ENCODE assay signal across 8 cellular contexts in the genomic region with DNA sequence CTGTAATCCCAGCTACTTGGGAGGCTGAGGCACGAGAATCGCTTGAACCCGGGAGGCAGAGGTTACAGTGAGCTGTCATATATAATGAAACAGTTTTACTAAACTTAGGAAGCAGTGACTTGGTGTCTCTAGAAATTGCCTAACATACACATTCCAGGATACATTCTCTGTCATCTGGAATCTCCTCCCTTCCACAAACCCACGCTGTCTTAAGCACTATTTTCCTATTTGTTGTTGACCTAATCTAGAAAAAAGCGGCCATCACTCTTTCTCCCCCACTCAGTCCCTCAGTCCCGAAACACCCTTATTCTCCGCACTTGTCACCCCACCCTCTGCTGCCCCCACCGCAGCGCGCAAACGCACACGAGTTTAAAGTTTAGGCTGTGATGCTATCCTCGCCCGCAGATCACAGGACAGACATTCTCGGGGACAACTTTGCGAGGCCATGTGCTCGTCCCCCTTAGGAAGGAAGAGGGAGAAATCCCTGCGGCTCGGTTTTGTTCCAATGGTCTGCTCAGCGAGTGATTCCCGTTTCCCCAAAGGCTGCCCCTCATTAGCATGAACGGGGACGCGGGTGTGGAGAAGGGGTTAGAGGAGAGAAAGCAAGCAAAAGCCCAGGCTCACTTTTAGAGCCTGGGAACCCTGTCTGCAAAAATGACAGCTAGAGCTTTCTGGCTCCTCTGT. TPM values are rescaled to one million over a fixed set of nuclear protein-coding genes. Genes with fewer than 3 reads are reported as not detected.
DNase-seq lines count a peak whose midpoint lies in the region; FAIRE-seq and TF ChIP-seq lines count a peak whose summit lies in the region.
"Not testable (repeated sequence)": the region's sequence is repeated elsewhere in the genome, so short reads cannot be mapped to it uniquely, and the experiment has no call there.

No MANE protein-coding gene starts in this region.

- 18% methylated on average over 22 of the region's 24 CpGs for WGBS in HUES64

- not testable (repeated sequence) for H3K4me1 Mint-ChIP-seq in glutamatergic neuron (ENCODE audit: low read depth, unreplicated experiment)

- not testable (repeated sequence) for H3K79me2 ChIP-seq in ACC112 (ENCODE audit: control insufficient read depth, insufficient read depth, low read length, unreplicated experiment)

- not testable (repeated sequence) for H2AFZ ChIP-seq in ACC112 (ENCODE audit: low read length, unreplicated experiment)

- not testable (repeated sequence) for H3K27me3 ChIP-seq in ACC112 (ENCODE audit: insufficient read depth, low read length); bronchial epithelial cell (ENCODE audit: control insufficient read depth, insufficient read depth, low read length); skeletal muscle tissue (ENCODE audit: control insufficient read depth in 3 of 3, insufficient read depth in 3 of 3, low read length in 3 of 3)
- H3K27me3 ChIP-seq in HUES64 (ENCODE audit: insufficient read depth, low read length) = peaks cover 43% of the 10 kb centered on the region

- H3K36me3 Mint-ChIP-seq in glutamatergic neuron (ENCODE audit: unreplicated experiment) = not testable (repeated sequence)

- peak overlapping the region; percentile 27; the same call in 1 of the 2 replicates for H3K27ac ChIP-seq in ACC112 (ENCODE audit: low read depth, low read length)
- not testable (repeated sequence) for H3K27ac ChIP-seq in HUES64 (ENCODE audit: low read depth, low read length)
- H3K27ac ChIP-seq in skeletal muscle tissue (ENCODE audit: low read depth, low read length) = peak overlapping the region; percentile 80

- H3K27me3 Mint-ChIP-seq in glutamatergic neuron (ENCODE audit: unreplicated experiment) = peaks cover 37% of the 10 kb centered on the region

- FAIRE-seq in GM12892 (lab: Jason Lieb, UNC) = peak; percentile 5
- FAIRE-seq in bronchial epithelial cell (lab: Jason Lieb, UNC) = not testable (repeated sequence)

- not testable (repeated sequence) for TF ChIP-seq CTCF in WI38 (IDR thresholded peaks at IDR 0.05; ENCODE audit: low read depth, low read length); bronchial epithelial cell (IDR thresholded peaks at IDR 0.05; ENCODE audit: insufficient read depth, low read length, severe bottlenecking); glutamatergic neuron (IDR thresholded peaks at IDR 0.05; ENCODE audit: partially characterized antibody, unreplicated experiment)

- H3K27ac Mint-ChIP-seq in glutamatergic neuron (ENCODE audit: unreplicated experiment) = peak overlapping the region; percentile 2

- DNase-seq in GM12892 (ENCODE audit: insufficient read length); bronchial epithelial cell (ENCODE audit: low read depth): not testable (repeated sequence)
- DNase-seq in glutamatergic neuron (peak; percentile 41), mesenteric fat pad (ENCODE audit: low spot score) (peak; percentile 89)

- TF ChIP-seq POLR2A in GM12892 (IDR thresholded peaks at IDR 0.05; ENCODE audit: low read depth, low read length) = not testable (repeated sequence)

- H3K9ac ChIP-seq in HUES64 (ENCODE audit: low read depth, low read length) (peak overlapping the region; percentile 77), skeletal muscle tissue (ENCODE audit: low read depth in 1 of 3, low read length in 3 of 3) (peak overlapping the region; percentile 72 to 85 (median 83))

- H3K9me3 ChIP-seq in HUES64 (ENCODE audit: insufficient read depth, low read depth, low read length); skeletal muscle tissue (ENCODE audit: control insufficient read depth in 3 of 3, low read length in 3 of 3): not testable (repeated sequence)

- H3K9me3 Mint-ChIP-seq in glutamatergic neuron (ENCODE audit: unreplicated experiment) = peaks cover 15% of the 10 kb centered on the region

- H3K4me3 ChIP-seq in ACC112 (ENCODE audit: low read depth, low read length) (peak overlapping the region; percentile 70), HUES64 (ENCODE audit: low read length) (peak overlapping the region; percentile 76), WI38 (ENCODE audit: low read depth, low read length) (peak overlapping the region; percentile 56), bronchial epithelial cell (ENCODE audit: low read depth, low read length) (peak overlapping the region; percentile 71), skeletal muscle tissue (ENCODE audit: low read length in 3 of 3) (peak overlapping the region; percentile 56 to 74 (median 67))

- not testable (repeated sequence) for H3K36me3 ChIP-seq in ACC112 (ENCODE audit: insufficient read depth, low read length); HUES64 (ENCODE audit: insufficient read depth, low read length); bronchial epithelial cell (ENCODE audit: control insufficient read depth, insufficient read depth, low read length); skeletal muscle tissue (ENCODE audit: control insufficient read depth in 3 of 3, insufficient read depth in 3 of 3, low read length in 3 of 3)

- H3K4me1 ChIP-seq in ACC112 (ENCODE audit: control insufficient read depth, insufficient read depth, low read length, unreplicated experiment) (peaks cover 14% of the 10 kb centered on the region), skeletal muscle tissue (ENCODE audit: control insufficient read depth in 3 of 3, insufficient read depth in 3 of 3, low read length in 3 of 3) (peaks cover 9 to 13% (median 12%) of the 10 kb centered on the region in 3 donors)
- not testable (repeated sequence) for H3K4me1 ChIP-seq in HUES64 (ENCODE audit: insufficient read depth, low read length)

- H3K4me3 Mint-ChIP-seq in glutamatergic neuron (ENCODE audit: unreplicated experiment) = peak overlapping the region; percentile 91

RNA-seq across cellular contexts. Expression of gene LRRC37A, which starts 28.8 kb away (rescaled TPM):
- 2.8 TPM for polyA plus RNA-seq in GM12892 (2012; ENCODE audit: missing spikeins)
- 0.75 TPM for polyA plus RNA-seq in HUES64 (2013, experiment 1 of 2)
- 1.0 TPM for polyA plus RNA-seq in HUES64 (2013, experiment 2 of 2)
- total RNA-seq in bronchial epithelial cell (1.8 and 1.9 TPM in 2 replicates), glutamatergic neuron (ENCODE audit: unreplicated experiment) (11.5 TPM), mesenteric fat pad (3.7 TPM), skeletal muscle tissue (2.6 TPM)
